ENCODE assay signal across 26 cellular contexts in genomic region chr12:66902020-66902419, GRCh38.
"Had no signal": no experiment of that assay in that cellular context is flagged by ENCODE, and none has a peak within 500 bp of the region (broad histone marks: within the 10 kb centered on the region; RNA-seq: fewer than 3 reads in every experiment).

No MANE protein-coding gene starts in this region.

- H3K36me3 ChIP-seq: adrenal gland, SJCRH30 had no signal

- H3K9me3 Mint-ChIP-seq: activated CD4-positive, alpha-beta memory T cell treated with anti-CD3 and anti-CD28 coated beads for 36 hours; activated CD4-positive, alpha-beta T cell treated with anti-CD3 and anti-CD28 coated beads, Interleukin-2, amount 10 ng/mL, durations not matched to agents 7 days and 5 days; activated naive CD4-positive, alpha-beta T cell treated with anti-CD3 and anti-CD28 coated beads for 36 hours; activated naive CD8-positive, alpha-beta T cell treated with anti-CD3 and anti-CD28 coated beads, Interleukin-2, amount 10 ng/mL, durations not matched to agents 7 days and 5 days; activated T-cell treated with anti-CD3 and anti-CD28 coated beads, Interleukin-2, amount 50 U/mL, for 4 hours had no signal

- DNase-seq: activated CD4-positive, alpha-beta memory T cell treated with anti-CD3 and anti-CD28 coated beads for 36 hours; activated CD4-positive, alpha-beta T cell treated with anti-CD3 and anti-CD28 coated beads, Interleukin-2, amount 10 ng/mL, durations not matched to agents 7 days and 5 days; activated CD4-positive, CD25-positive, alpha-beta regulatory T cell; activated CD8-positive, alpha-beta memory T cell treated with anti-CD3 and anti-CD28 coated beads for 24 hours; activated effector memory CD4-positive, alpha-beta T cell treated with anti-CD3 and anti-CD28 coated beads, Interleukin-2, amount 50 U/mL, for 16 hours; activated naive CD4-positive, alpha-beta T cell treated with anti-CD3 and anti-CD28 coated beads for 36 hours; activated naive CD8-positive, alpha-beta T cell treated with anti-CD3 and anti-CD28 coated beads, Interleukin-2, amount 10 ng/mL, durations not matched to agents 7 days and 5 days; activated T-cell treated with anti-CD3 and anti-CD28 coated beads, Interleukin-2, amount 50 U/mL, for 4 hours; adrenal gland; anterior cingulate cortex; caudate nucleus; cortex of kidney; Kasumi-1; NCI-H1105 treated with DMSO at 0.1 percent for 48 hours; NCI-H1436 treated with DMSO at 0.1 percent for 48 hours; NCI-H187; NCI-H2081; NCI-H510A treated with DMSO at 0.1 percent for 48 hours; NCI-H69; SJCRH30; T1000 had no signal

- H3K4me3 Mint-ChIP-seq: activated CD4-positive, alpha-beta memory T cell treated with anti-CD3 and anti-CD28 coated beads for 36 hours; activated CD4-positive, alpha-beta T cell treated with anti-CD3 and anti-CD28 coated beads, Interleukin-2, amount 10 ng/mL, durations not matched to agents 7 days and 5 days; activated naive CD4-positive, alpha-beta T cell treated with anti-CD3 and anti-CD28 coated beads for 36 hours; activated T-cell treated with anti-CD3 and anti-CD28 coated beads, Interleukin-2, amount 50 U/mL, for 4 hours had no signal

- H3K27ac Mint-ChIP-seq: activated CD4-positive, alpha-beta memory T cell treated with anti-CD3 and anti-CD28 coated beads for 36 hours; activated CD4-positive, alpha-beta T cell treated with anti-CD3 and anti-CD28 coated beads, Interleukin-2, amount 10 ng/mL, durations not matched to agents 7 days and 5 days; activated naive CD8-positive, alpha-beta T cell treated with anti-CD3 and anti-CD28 coated beads, Interleukin-2, amount 10 ng/mL, durations not matched to agents 7 days and 5 days had no signal

- ATAC-seq: K562, Panc1, Right ventricle myocardium inferior, SK-N-SH treated with all-trans-retinoic acid at 6 μM for 48 hours had no signal

- H3K9me3 ChIP-seq: adrenal gland, SJCRH30 had no signal

- H3K4me3 ChIP-seq: adrenal gland, K562, SJCRH30 had no signal

- H3K27ac ChIP-seq: adrenal gland, SJCRH30, VCaP had no signal

- H3K4me1 ChIP-seq: adrenal gland had no signal

- H3K27me3 Mint-ChIP-seq: activated CD4-positive, alpha-beta memory T cell treated with anti-CD3 and anti-CD28 coated beads for 36 hours had no signal

- H3K27me3 ChIP-seq: adrenal gland, SJCRH30 had no signal
